Comparison of ENCODE assay signal across 1 cellular context in genomic region chr11:85694385-85694980, GRCh38.
TF ChIP-seq lines count a peak whose summit lies in the region.

No MANE protein-coding gene starts in this region.

TF ChIP-seq in A549, 52 proteins besides CTCF, POLR2A, EP300 and RAD21 (continued from another document):
- TF ChIP-seq HMGXB4 (CRISPR knock-in tag; IDR thresholded peaks at IDR 0.05; ENCODE audit: borderline replicate concordance) (no peak), E2F6 (IDR thresholded peaks at IDR 0.05; ENCODE audit: borderline replicate concordance, low read depth) (no peak), HOXB5 (CRISPR knock-in tag; IDR thresholded peaks at IDR 0.05) (no peak)
